20 cellular contexts compared by ENCODE assay signal in genomic region chr3:87361956-87362355, GRCh38.
"Had no signal": no experiment of that assay in that cellular context is flagged by ENCODE, and none has a peak within 500 bp of the region (broad histone marks: within the 10 kb centered on the region; RNA-seq: fewer than 3 reads in every experiment).

No MANE protein-coding gene starts in this region.

- H3K4me1 ChIP-seq: SJSA1 had no signal

- DNase-seq: IMR-90; Karpas-422; KG1; MG63; NCI-H1092 treated with DMSO at 0.1 percent for 48 hours; NCI-H1436; NCI-H2081 treated with DMSO at 0.1 percent for 48 hours; NCI-H2171; NCI-H226; NCI-H446; NCI-H69; NCI-H774; NK-92 treated with Interleukin-12 subunit alpha and Interleukin-12 subunit beta, amount 100 ng/mL, for 24 hours; OCI-M1; Right ventricle myocardium superior; RPMI8226; SIG-M5 had no signal

- H3K27ac ChIP-seq: SJSA1, SK-N-MC had no signal

- H3K4me3 ChIP-seq: MG63, SJSA1, SK-N-MC had no signal

- H3K9me3 ChIP-seq: MG63, SJSA1 had no signal

- H3K36me3 ChIP-seq: MG63, SJSA1 had no signal

- ATAC-seq: HepG2 had no signal
